In genomic region chr3:36489106-36489505, GRCh38 we compare ENCODE assay signal across 1 cellular context.
TF ChIP-seq lines count a peak whose summit lies in the region.

No MANE protein-coding gene starts in this region.

TF ChIP-seq in GM23338, 12 proteins besides CTCF, POLR2A, EP300 and RAD21:
- TF ChIP-seq ZNF462 (CRISPR knock-in tag; IDR thresholded peaks at IDR 0.05) (no peak), REST (IDR thresholded peaks at IDR 0.05; ENCODE audit: unreplicated experiment) (no peak), ZNF331 (CRISPR knock-in tag; IDR thresholded peaks at IDR 0.05; ENCODE audit: low read depth) (no peak), EZH2phosphoT487 (IDR thresholded peaks at IDR 0.05; ENCODE audit: unreplicated experiment) (no peak), STAT1 (IDR thresholded peaks at IDR 0.05; ENCODE audit: unreplicated experiment) (no peak), ZNF114 (CRISPR knock-in tag; IDR thresholded peaks at IDR 0.05) (no peak), EZH2 (IDR thresholded peaks at IDR 0.05; ENCODE audit: low read depth, unreplicated experiment) (no peak), ETS1 (IDR thresholded peaks at IDR 0.05) (no peak), NANOG (IDR thresholded peaks at IDR 0.05; ENCODE audit: borderline replicate concordance) (no peak), JUNB (IDR thresholded peaks at IDR 0.05; ENCODE audit: unreplicated experiment) (no peak), CREB1 (CRISPR knock-in tag; IDR thresholded peaks at IDR 0.05; ENCODE audit: low read depth) (no peak), POLR2AphosphoS5 (IDR thresholded peaks at IDR 0.05; ENCODE audit: low read depth) (no peak)
TF ChIP-seq in GM23338: peak in this region for 0.
